In the genomic region with DNA sequence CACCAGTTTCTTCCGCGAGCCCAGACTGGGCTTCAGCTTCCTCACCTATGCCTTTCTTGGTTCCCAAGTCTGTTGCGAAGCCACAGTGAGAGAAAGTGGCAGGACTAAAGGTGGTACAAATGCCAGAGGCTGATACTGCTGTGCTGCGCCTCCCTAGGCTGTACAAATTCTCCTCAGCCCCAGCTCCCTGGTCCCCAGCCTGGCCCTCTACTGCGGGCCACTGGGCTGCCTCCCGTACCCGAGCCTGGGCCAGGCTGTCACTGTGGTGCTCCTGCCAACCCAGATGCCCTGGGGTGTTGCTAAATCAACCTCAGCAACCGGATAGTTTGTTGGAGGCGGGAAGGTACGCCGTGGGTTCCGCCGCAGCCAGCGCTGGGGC, we compare ENCODE assay signal across 8 cellular contexts. TPM values are rescaled to one million over a fixed set of nuclear protein-coding genes. Genes with fewer than 3 reads are reported as not detected.
A peak's percentile ranks its signal among the peaks of the same experiment; 100 is the strongest.
DNase-seq lines count a peak whose midpoint lies in the region; ATAC-seq, FAIRE-seq and TF ChIP-seq lines count a peak whose summit lies in the region.

No MANE protein-coding gene starts in this region.

- no peak for TF ChIP-seq POLR2A in A549 (IDR thresholded peaks at IDR 0.05; ENCODE audit: low read length)
- no peak for TF ChIP-seq POLR2A in NB4 (IDR thresholded peaks at IDR 0.05; ENCODE audit: extremely low read depth, insufficient read length)
- TF ChIP-seq POLR2A in endothelial cell of umbilical vein (IDR thresholded peaks at IDR 0.05; ENCODE audit: low read depth, low read length): no peak
- no peak for TF ChIP-seq POLR2A in sigmoid colon (IDR thresholded peaks at IDR 0.05)

- H3K9me3 ChIP-seq in A549 (no peaks in the 10 kb centered on the region), endothelial cell of umbilical vein (replicated peaks; ENCODE audit: control insufficient read depth, insufficient read depth, low read length) (no peaks in the 10 kb centered on the region), sigmoid colon (no peaks in the 10 kb centered on the region)

- H3K36me3 ChIP-seq in endothelial cell of umbilical vein (ENCODE audit: control insufficient read depth in 2 of 2, extremely low read depth in 1 of 2, insufficient read depth in 2 of 2, low read length in 2 of 2) (peaks cover 0 to 2% of the 10 kb centered on the region in 2 experiments), sigmoid colon (peaks cover 0 to 16% (median 4%) of the 10 kb centered on the region in 4 donors)

- H3K4me1 ChIP-seq in A549: peaks cover 18% of the 10 kb centered on the region
- peaks cover 12% of the 10 kb centered on the region for H3K4me1 ChIP-seq in endothelial cell of umbilical vein (ENCODE audit: control insufficient read depth, extremely low read depth, insufficient read depth, low read length)
- H3K4me1 ChIP-seq in sigmoid colon: peaks cover 0 to 48% (median 34%) of the 10 kb centered on the region in 4 donors

- no peaks in the 10 kb centered on the region for H4K20me1 ChIP-seq in endothelial cell of umbilical vein (replicated peaks; ENCODE audit: control insufficient read depth, extremely low read depth, insufficient read depth, low read length)

- no peaks in the 10 kb centered on the region for H3K79me2 ChIP-seq in endothelial cell of umbilical vein (ENCODE audit: control insufficient read depth, insufficient read depth, low read length)

- no peak for TF ChIP-seq CTCF in A549 (IDR thresholded peaks at IDR 0.05)
- TF ChIP-seq CTCF in NB4 (IDR thresholded peaks at IDR 0.05; ENCODE audit: low read depth, low read length): no peak
- TF ChIP-seq CTCF in endothelial cell of umbilical vein (IDR thresholded peaks at IDR 0.05; ENCODE audit: extremely low read depth in 1 of 2, insufficient read depth in 1 of 2, low read depth in 1 of 2, low read length in 2 of 2): no peak
- TF ChIP-seq CTCF in sigmoid colon (IDR thresholded peaks at IDR 0.05): no peak

- CTCF ChIA-PET in A549 (lab: Yijun Ruan, JAX) (interaction anchor here (1.3 to 7.4 kb wide), 10 partner anchors 10 to 169 kb away, joined by 3 to 83 read pairs (median 8); partner anchors contain the start of gene DCAF1), endothelial cell of umbilical vein (lab: Charles Lee) (interaction anchor here (1.2 to 6.4 kb wide), 12 partner anchors 7 to 1055 kb away, joined by 4 to 230 read pairs (median 10); partner anchors contain the start of genes DCAF1, MAPKAPK3 and RAD54L2)

- H3K27me3 ChIP-seq in endothelial cell of umbilical vein (ENCODE audit: control insufficient read depth in 2 of 2, insufficient read depth in 2 of 2, low read length in 2 of 2) (no peaks in the 10 kb centered on the region), sigmoid colon (no peaks in the 10 kb centered on the region)

- H3K9me1 ChIP-seq in endothelial cell of umbilical vein (replicated peaks; ENCODE audit: control insufficient read depth, extremely low read depth, insufficient read depth, low read length): no peaks in the 10 kb centered on the region

- no peak for FAIRE-seq in A549 (lab: Jason Lieb, UNC)
- peak; percentile 73 for FAIRE-seq in endothelial cell of umbilical vein (lab: Jason Lieb, UNC)

- DNase-seq in A549 (ENCODE audit: low read depth in 1 of 2, low spot score in 1 of 2) (no peak), NB4 (ENCODE audit: low read depth) (no peak), endothelial cell of umbilical vein (ENCODE audit: low read depth, low spot score) (no peak), sigmoid colon (no peak), NCI-H69 (lab: John Stamatoyannopoulos, UW) (no peak), cerebellum (ENCODE audit: low spot score) (no peak)

- peak overlapping the region; percentile 79 for H3K9ac ChIP-seq in endothelial cell of umbilical vein (replicated peaks; ENCODE audit: extremely low read depth, insufficient read depth, low read length)

- intact Hi-C loops in endothelial cell of umbilical vein (cut with micrococcal nuclease) (loop anchor here (1.0 to 10.0 kb wide), 2 partner anchors 12 to 1056 kb away; partner anchors contain the start of genes CISH and MAPKAPK3), sigmoid colon (cut with DNase I) (loop anchor here (5.0 kb wide), 2 partner anchors 283 to 787 kb away; partner anchors contain the start of genes MANF and NISCH)

- H3K27ac ChIP-seq in A549: peak overlapping the region; percentile 86 to 98; a peak in 5 of 6 replicates
- H3K27ac ChIP-seq in endothelial cell of umbilical vein (ENCODE audit: insufficient read depth, low read depth, low read length): no peak overlapping the region
- peak overlapping the region; percentile 89 to 94 (median 92) for H3K27ac ChIP-seq in sigmoid colon

- 75% methylated on average over 4 of the region's 14 CpGs for WGBS in A549 (ENCODE audit: missing lambda C conversion rate)
- 4 to 11% methylated on average over 14 of the region's 14 CpGs for WGBS in sigmoid colon, 2 donors

- peak; percentile 54 to 62; a peak in 5 of 6 replicates for ATAC-seq in A549
- ATAC-seq in GM19438 (IDR thresholded peaks at IDR 0.05; ENCODE audit: low read depth, unreplicated experiment): peak; percentile 16
- ATAC-seq in HG03196 (IDR thresholded peaks at IDR 0.05; ENCODE audit: unreplicated experiment): no peak

- BruUV-seq in endothelial cell of umbilical vein (replicated peaks; lab: Mats Ljungman, UMichigan): no TSS peak

- peak overlapping the region; percentile 90 for H3K4me2 ChIP-seq in A549
- peak overlapping the region; percentile 88 for H3K4me2 ChIP-seq in endothelial cell of umbilical vein (ENCODE audit: insufficient read depth, low read length)

- dilution Hi-C loops in endothelial cell of umbilical vein (cut with MboI; ENCODE audit: extremely low pct_ligation_motif_present, low sequenced_read_pairs): no loop called here

- H3K4me3 ChIP-seq in A549 (peak overlapping the region; percentile 58), NB4 (ENCODE audit: low read depth, low read length) (peak overlapping the region; percentile 62), endothelial cell of umbilical vein (replicated peaks in 1 of 3; ENCODE audit: insufficient read depth in 1 of 3, low read depth in 1 of 3, low read length in 3 of 3) (peak overlapping the region; percentile 72 to 88 (median 82)), sigmoid colon (peak overlapping the region; percentile 70 to 94 (median 86))

- POLR2A ChIA-PET in A549 (lab: Yijun Ruan, JAX) (interaction anchor here (1.9 kb wide), 1 partner anchor 171 kb away, joined by 11 read pairs; the partner anchor contains the start of gene DCAF1), endothelial cell of umbilical vein (lab: Charles Lee) (interaction anchor here (1.7 kb wide), 1 partner anchor 171 kb away, joined by 9 read pairs; the partner anchor contains the start of gene DCAF1)

- no peak for TF ChIP-seq RAD21 in A549 (conservative IDR thresholded peaks at IDR 0.05 in 1 of 2, IDR thresholded peaks at IDR 0.05 in 1 of 2)

- H2AFZ ChIP-seq in endothelial cell of umbilical vein (ENCODE audit: low read depth, low read length): peak overlapping the region; percentile 75

- TF ChIP-seq EP300 in A549 (IDR thresholded peaks at IDR 0.05) (no peak), sigmoid colon (IDR thresholded peaks at IDR 0.05) (no peak)

TF ChIP-seq in A549, 52 proteins besides CTCF, POLR2A, EP300 and RAD21 (continues in another document):
- TF ChIP-seq JUNB (IDR thresholded peaks at IDR 0.05): no peak
- TF ChIP-seq RCOR1 (IDR thresholded peaks at IDR 0.05; ENCODE audit: low read depth, low read length): no peak
- TF ChIP-seq EHMT2 (IDR thresholded peaks at IDR 0.05; ENCODE audit: low read depth): no peak
- no peak for TF ChIP-seq HEYL (CRISPR knock-in tag; IDR thresholded peaks at IDR 0.05)

TF ChIP-seq in endothelial cell of umbilical vein, 7 proteins besides CTCF, POLR2A, EP300 and RAD21 (continues in another document):
- TF ChIP-seq, protein P1, sequence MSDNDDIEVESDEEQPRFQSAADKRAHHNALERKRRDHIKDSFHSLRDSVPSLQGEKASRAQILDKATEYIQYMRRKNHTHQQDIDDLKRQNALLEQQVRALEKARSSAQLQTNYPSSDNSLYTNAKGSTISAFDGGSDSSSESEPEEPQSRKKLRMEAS (IDR thresholded peaks at IDR 0.05; ENCODE audit: insufficient read depth, insufficient read length): no peak

RNA-seq across cellular contexts. Expression of gene TEX264, which starts 0.4 kb away (rescaled TPM):
- polyA plus RNA-seq in A549 (2011; rRNA removed): 47.9 and 59.3 TPM in 2 replicates
- polyA plus RNA-seq in A549 (2012; cell fraction: cytosol; rRNA removed): 70.9 and 82.3 TPM in 2 replicates
- polyA plus RNA-seq in A549 (2012; cell fraction: nucleus; rRNA removed): 91.1 and 103 TPM in 2 replicates
- 50.7 to 55.3 TPM (median 54.7 TPM) in 3 replicates for polyA plus RNA-seq in A549 (2017; fragmentation: RNase III; extraction: RNeasy Plus Mini Kit Qiagen cat#74134 plus additional on column Dnase treatment)
- 86.9 and 91.3 TPM in 2 replicates for polyA minus RNA-seq in A549 (2011; rRNA and poly(A)+ RNA removed)
- 26.3 and 29.0 TPM in 2 replicates for total RNA-seq in endothelial cell of umbilical vein
- 89.7 and 114 TPM in 2 replicates for polyA plus RNA-seq in endothelial cell of umbilical vein
- 50.9 and 57.0 TPM in 2 replicates for polyA plus RNA-seq in endothelial cell of umbilical vein (2011; cell fraction: cytosol; rRNA removed)
- polyA plus RNA-seq in endothelial cell of umbilical vein (2011; cell fraction: nucleus; rRNA removed): 35.9 and 36.0 TPM in 2 replicates
- 25.6 and 36.7 TPM in 2 replicates for polyA plus RNA-seq in endothelial cell of umbilical vein (2012)
- polyA minus RNA-seq in endothelial cell of umbilical vein: 42.7 and 50.8 TPM in 2 replicates
- polyA minus RNA-seq in endothelial cell of umbilical vein (2011; cell fraction: cytosol; rRNA and poly(A)+ RNA removed): 32.7 TPM
- polyA minus RNA-seq in endothelial cell of umbilical vein (2011; cell fraction: nucleus; rRNA and poly(A)+ RNA removed): 9.0 and 10.9 TPM in 2 replicates
- 10 to 100 TPM; 43.2 to 72.4 (median 70.2) TPM for total RNA-seq in sigmoid colon
- 10 to 100 TPM; 23.4 to 79.7 (median 30.7) TPM for polyA plus RNA-seq in sigmoid colon
- total RNA-seq in cerebellum: 12.2 TPM

RNA-seq across cellular contexts. Expression of gene GRM2, which starts 36.2 kb away (rescaled TPM):
- not detected in 2 replicates for polyA plus RNA-seq in A549 (2011; rRNA removed)
- polyA plus RNA-seq in A549 (2012; cell fraction: cytosol; rRNA removed): 0.05 TPM in 2 replicates
- polyA plus RNA-seq in A549 (2012; cell fraction: nucleus; rRNA removed): 1.1 and 1.3 TPM in 2 replicates
- polyA plus RNA-seq in A549 (2017; fragmentation: RNase III; extraction: RNeasy Plus Mini Kit Qiagen cat#74134 plus additional on column Dnase treatment): 0.01 to 0.03 TPM (median 0.03 TPM) in 3 replicates
- 0.04 and 0.19 TPM in 2 replicates for polyA minus RNA-seq in A549 (2011; rRNA and poly(A)+ RNA removed)
- 0.51 TPM in 2 replicates for total RNA-seq in endothelial cell of umbilical vein
- 0.10 and 0.22 TPM in 2 replicates for polyA plus RNA-seq in endothelial cell of umbilical vein
- polyA plus RNA-seq in endothelial cell of umbilical vein (2011; cell fraction: cytosol; rRNA removed): 0.06 and 0.20 TPM in 2 replicates
- polyA plus RNA-seq in endothelial cell of umbilical vein (2011; cell fraction: nucleus; rRNA removed): 0.55 and 0.80 TPM in 2 replicates
- 0.11 TPM in 1 of 2 replicates, not detected in the other for polyA plus RNA-seq in endothelial cell of umbilical vein (2012)
- polyA minus RNA-seq in endothelial cell of umbilical vein: 1.0 TPM in 1 of 2 replicates, not detected in the other
- not detected for polyA minus RNA-seq in endothelial cell of umbilical vein (2011; cell fraction: cytosol; rRNA and poly(A)+ RNA removed)
- 0.34 and 0.67 TPM in 2 replicates for polyA minus RNA-seq in endothelial cell of umbilical vein (2011; cell fraction: nucleus; rRNA and poly(A)+ RNA removed)
- total RNA-seq in sigmoid colon: 1 to 10 TPM in 1 of 4 donors, under 1 TPM in 2, not detected in 1; under 0.01 to 1.3 (median 0.14) TPM
- polyA plus RNA-seq in sigmoid colon: under 1 TPM in 1 of 3 donors, not detected in 2; 0.13 TPM
- 9.4 TPM for total RNA-seq in cerebellum
